Comparison of ENCODE assay signal across 16 cellular contexts in the genomic region with DNA sequence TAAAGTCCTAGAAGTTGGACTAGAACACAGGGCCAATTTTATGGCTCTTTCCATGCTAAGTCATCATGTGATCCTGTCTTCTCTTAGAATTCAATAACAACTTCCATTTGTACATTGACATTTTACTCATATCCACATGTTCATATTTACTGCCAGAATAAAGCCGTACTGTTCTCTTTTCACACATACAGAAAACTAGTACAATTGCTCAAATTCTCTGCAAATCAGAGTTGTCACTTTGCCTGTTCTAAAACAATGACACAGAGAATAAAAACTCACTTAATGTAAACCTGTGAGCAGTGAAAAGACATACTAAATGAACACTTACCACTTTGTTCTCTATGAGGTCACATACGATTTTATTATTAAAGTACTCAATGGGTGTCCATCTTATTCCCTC. TPM values are rescaled to one million over a fixed set of nuclear protein-coding genes. Genes with fewer than 3 reads are reported as not detected.
DNase-seq lines count a peak whose midpoint lies in the region; ATAC-seq and TF ChIP-seq lines count a peak whose summit lies in the region.
"Had no signal": no experiment of that assay in that cellular context is flagged by ENCODE, and none has a peak within 500 bp of the region (broad histone marks: within the 10 kb centered on the region; RNA-seq: fewer than 3 reads in every experiment).

No MANE protein-coding gene starts in this region.

- H3K36me3 Mint-ChIP-seq in nephron progenitor cell (ENCODE audit: low read depth) = peaks cover 62% of the 10 kb centered on the region
- H3K36me3 Mint-ChIP-seq: CD4-positive, alpha-beta memory T cell had no signal

- H3K36me3 ChIP-seq in vagina = peaks cover 0 to 19% of the 10 kb centered on the region in 2 donors
- H3K36me3 ChIP-seq: HAP-1 had no signal

- no peaks in the 10 kb centered on the region for H3K27me3 Mint-ChIP-seq in nephron progenitor cell (ENCODE audit: low read depth, poor library complexity)

- no peaks in the 10 kb centered on the region for H3K27me3 ChIP-seq in vagina

- H3K9me3 Mint-ChIP-seq in nephron progenitor cell = no peaks in the 10 kb centered on the region
- H3K9me3 Mint-ChIP-seq: CD4-positive, alpha-beta memory T cell had no signal

- TF ChIP-seq CTCF in nephron progenitor cell (IDR thresholded peaks at IDR 0.05) (no peak), vagina (IDR thresholded peaks at IDR 0.05) (no peak)

- ATAC-seq in GM21447 (IDR thresholded peaks at IDR 0.05; ENCODE audit: unreplicated experiment) = no peak
- no peak for ATAC-seq in HG03469 (IDR thresholded peaks at IDR 0.05; ENCODE audit: unreplicated experiment)

- no peak for TF ChIP-seq POLR2A in vagina (IDR thresholded peaks at IDR 0.05)

- intact Hi-C loops in vagina (cut with DNase I) = no loop called here

- H3K4me3 ChIP-seq in vagina = no peak overlapping the region
- H3K4me3 ChIP-seq: HAP-1 had no signal

- DNase-seq in COLO829 (ENCODE audit: low spot score) (peak; percentile 28), foreskin melanocyte (peak; percentile 95), nephron progenitor cell (no peak), vagina (ENCODE audit: extremely low spot score in 2 of 2) (no peak), SHP77 treated with DMSO at 0.1 percent for 48 hours (lab: John Stamatoyannopoulos, UW) (no peak)
- DNase-seq: 8988T; C1 segment of cervical spinal cord; Caco-2; CD4-positive, alpha-beta memory T cell; DMS153; DND-41; GOT3 had no signal

- H3K27ac ChIP-seq in vagina = peak overlapping the region; percentile 25

- H3K27ac Mint-ChIP-seq in nephron progenitor cell = peak overlapping the region; percentile 66
- H3K27ac Mint-ChIP-seq: CD4-positive, alpha-beta memory T cell had no signal

- H3K4me1 Mint-ChIP-seq in nephron progenitor cell = no peaks in the 10 kb centered on the region
- H3K4me1 Mint-ChIP-seq: CD4-positive, alpha-beta memory T cell had no signal

- H3K4me3 Mint-ChIP-seq in nephron progenitor cell = no peak overlapping the region
- H3K4me3 Mint-ChIP-seq: CD4-positive, alpha-beta memory T cell had no signal

- no peaks in the 10 kb centered on the region for H3K9me3 ChIP-seq in vagina
- H3K9me3 ChIP-seq: Caco-2, HAP-1 had no signal

- H3K4me1 ChIP-seq in vagina = no peaks in the 10 kb centered on the region
- H3K4me1 ChIP-seq: Caco-2, HAP-1 had no signal

RNA-seq across cellular contexts. Expression of gene LDHAL6B, which starts 3.5 kb away (rescaled TPM):
- not detected for total RNA-seq in vagina
- total RNA-seq: A673; Caco-2; CD4-positive, alpha-beta memory T cell had no signal

Comparison
In these comparisons a context has a peak if more than half of its experiments do, and no peak if none do; other contexts are left out.
1. DNase-seq: peak in COLO829 (single experiment) and foreskin melanocyte (single experiment); none in nephron progenitor cell (single experiment), vagina (0 of 2) and SHP77 treated with DMSO at 0.1 percent for 48 hours (single experiment).